In genomic region chr9:98728500-98728899, GRCh38 we compare ENCODE assay signal across 20 cellular contexts.
"Had no signal": no experiment of that assay in that cellular context is flagged by ENCODE, and none has a peak within 500 bp of the region (broad histone marks: within the 10 kb centered on the region; RNA-seq: fewer than 3 reads in every experiment).

No MANE protein-coding gene starts in this region.

- H3K27me3 ChIP-seq: MG63 had no signal

- H3K27ac ChIP-seq: HL-60, RWPE1 had no signal

- H3K9ac ChIP-seq: SK-N-SH had no signal

- H3K4me2 ChIP-seq: SK-N-SH had no signal

- H3K9me3 ChIP-seq: MG63, SK-N-SH had no signal

- H3K36me3 ChIP-seq: MG63 had no signal

- DNase-seq: KBM-7; MG63; NCI-H1092 treated with DMSO at 0.1 percent for 48 hours; NCI-H1436 treated with DMSO at 0.1 percent for 48 hours; NCI-H1694; NCI-H187 treated with DMSO at 0.1 percent for 48 hours; NCI-H2029 treated with DMSO at 0.1 percent for 48 hours; NCI-H2107; NCI-H2171 treated with DMSO at 0.1 percent for 48 hours; NCI-H524; NCI-H526 treated with DMSO at 0.1 percent for 48 hours; NCI-H748 treated with DMSO at 0.1 percent for 48 hours; NK-92 treated with Interleukin-12 subunit alpha and Interleukin-12 subunit beta, amount 100 ng/mL, for 24 hours; PC-3; SHP77; SK-N-SH; SW 1271; T-cell had no signal

- H3K4me3 ChIP-seq: MG63 had no signal
